Comparison of ENCODE assay signal across 1 cellular context in genomic region chr2:55929476-55929875, GRCh38.
TF ChIP-seq lines count a peak whose summit lies in the region.

No MANE protein-coding gene starts in this region.

TF ChIP-seq in GM23338, 12 proteins besides CTCF, POLR2A, EP300 and RAD21 (continued from another document):
- TF ChIP-seq ZNF462 (CRISPR knock-in tag; IDR thresholded peaks at IDR 0.05) (no peak), CREB1 (CRISPR knock-in tag; IDR thresholded peaks at IDR 0.05; ENCODE audit: low read depth) (no peak)
